Comparison of ENCODE assay signal across 19 cellular contexts in genomic region chr10:84166620-84167288, GRCh38. TPM values are rescaled to one million over a fixed set of nuclear protein-coding genes. Genes with fewer than 3 reads are reported as not detected.
A peak's percentile ranks its signal among the peaks of the same experiment; 100 is the strongest.
DNase-seq lines count a peak whose midpoint lies in the region; ATAC-seq, FAIRE-seq and TF ChIP-seq lines count a peak whose summit lies in the region.
"Had no signal": no experiment of that assay in that cellular context is flagged by ENCODE, and none has a peak within 500 bp of the region (broad histone marks: within the 10 kb centered on the region; RNA-seq: fewer than 3 reads in every experiment).

No MANE protein-coding gene starts in this region.

- DNase-seq in GM12892 (ENCODE audit: insufficient read length) (no peak), AML-193 (lab: John Stamatoyannopoulos, UW) (no peak), left lung (no peak), nucleus accumbens (lab: John Stamatoyannopoulos, UW) (no peak)
- no peak for DNase-seq in activated CD4-positive, alpha-beta T cell treated with anti-CD3 and anti-CD28 coated beads for 48 hours
- DNase-seq: activated CD4-positive, alpha-beta T cell treated with anti-CD3 and anti-CD28 coated beads for 1 hour; DMS 273 treated with DMSO at 0.1 percent for 48 hours; effector memory CD4-positive, alpha-beta T cell; IMR-90; NCI-H1436; NCI-H82; upper lobe of right lung had no signal

- no peak for TF ChIP-seq POLR2A in GM12892 (IDR thresholded peaks at IDR 0.05; ENCODE audit: low read depth, low read length)

- no peak overlapping the region for H3K4me3 ChIP-seq in left lung
- H3K4me3 ChIP-seq: SK-N-MC, upper lobe of right lung had no signal

- H3K36me3 ChIP-seq in left lung = no peaks in the 10 kb centered on the region
- H3K36me3 ChIP-seq: upper lobe of right lung had no signal

- ATAC-seq in GM19467 (IDR thresholded peaks at IDR 0.05; ENCODE audit: unreplicated experiment) (peak; percentile 53), HG02938 (IDR thresholded peaks at IDR 0.05; ENCODE audit: unreplicated experiment) (peak; percentile 38), left lung (no peak)
- ATAC-seq in activated T-helper 17 cell treated with anti-CD3 and anti-CD28 coated beads, Interleukin-2, amount 50 U/mL, for 72 hours (replicated peaks) = peak; percentile 28
- ATAC-seq: upper lobe of right lung had no signal

- no peak overlapping the region for H3K4me3 Mint-ChIP-seq in activated T-helper 17 cell treated with anti-CD3 and anti-CD28 coated beads, Interleukin-2, amount 50 U/mL, for 72 hours

- H3K27me3 Mint-ChIP-seq in activated T-helper 17 cell treated with anti-CD3 and anti-CD28 coated beads, Interleukin-2, amount 50 U/mL, for 72 hours = peaks cover 8% of the 10 kb centered on the region

- no peaks in the 10 kb centered on the region for H3K4me1 ChIP-seq in left lung
- H3K4me1 ChIP-seq: upper lobe of right lung had no signal

- no peak overlapping the region for H3K27ac ChIP-seq in left lung
- H3K27ac ChIP-seq: SK-N-MC, upper lobe of right lung had no signal

- intact Hi-C loops in left lung (cut with DNase I) = no loop called here

- H3K27ac Mint-ChIP-seq in activated T-helper 17 cell treated with anti-CD3 and anti-CD28 coated beads, Interleukin-2, amount 50 U/mL, for 72 hours = no peak overlapping the region

- peak; percentile 81 for FAIRE-seq in GM12892 (lab: Jason Lieb, UNC)

- no peaks in the 10 kb centered on the region for H3K9me3 Mint-ChIP-seq in activated T-helper 17 cell treated with anti-CD3 and anti-CD28 coated beads, Interleukin-2, amount 50 U/mL, for 72 hours

- no peaks in the 10 kb centered on the region for H3K4me1 Mint-ChIP-seq in activated T-helper 17 cell treated with anti-CD3 and anti-CD28 coated beads, Interleukin-2, amount 50 U/mL, for 72 hours

- peaks cover 0 to 37% of the 10 kb centered on the region in 2 donors for H3K27me3 ChIP-seq in left lung

- H3K36me3 Mint-ChIP-seq in activated T-helper 17 cell treated with anti-CD3 and anti-CD28 coated beads, Interleukin-2, amount 50 U/mL, for 72 hours (ENCODE audit: low read depth) = no peaks in the 10 kb centered on the region

- H3K9me3 ChIP-seq in left lung = peaks cover 0 to 8% of the 10 kb centered on the region in 2 donors
- H3K9me3 ChIP-seq: upper lobe of right lung had no signal

- TF ChIP-seq CTCF in left lung (IDR thresholded peaks at IDR 0.05) = no peak

RNA-seq across cellular contexts. Expression of gene GPR15LG, which starts 6.8 kb away (rescaled TPM):
- 1.5 TPM for polyA plus RNA-seq in GM12892 (2012; ENCODE audit: missing spikeins)
- not detected for total RNA-seq in activated T-helper 17 cell treated with anti-CD3 and anti-CD28 coated beads, Interleukin-2, amount 50 U/mL, for 72 hours
- not detected for total RNA-seq in left lung
- total RNA-seq: IMR-90, liver, upper lobe of right lung had no signal
- polyA plus RNA-seq: AG04450, IMR-90, liver, neural cell had no signal

RNA-seq across cellular contexts. Expression of gene GHITM, which starts 27.4 kb away (rescaled TPM):
- 163 TPM for polyA plus RNA-seq in GM12892 (2012; ENCODE audit: missing spikeins)
- total RNA-seq in activated T-helper 17 cell treated with anti-CD3 and anti-CD28 coated beads, Interleukin-2, amount 50 U/mL, for 72 hours = 100 to 1,000 TPM; 117 to 179 TPM
- total RNA-seq in left lung = 100 to 1,000 TPM; 130 to 151 TPM

RNA-seq across cellular contexts. Expression of gene CDHR1, which starts 27.6 kb away (rescaled TPM):
- polyA plus RNA-seq in GM12892 (2012; ENCODE audit: missing spikeins) = 1.2 TPM
- total RNA-seq in activated T-helper 17 cell treated with anti-CD3 and anti-CD28 coated beads, Interleukin-2, amount 50 U/mL, for 72 hours = under 1 TPM; 0.11 TPM
- under 1 TPM; 0.38 to 0.94 TPM for total RNA-seq in left lung
- total RNA-seq: IMR-90 had no signal
- polyA plus RNA-seq: AG04450, IMR-90 had no signal

RNA-seq across cellular contexts. Expression of gene LRIT2, which starts 58.6 kb away (rescaled TPM):
- polyA plus RNA-seq in GM12892 (2012; ENCODE audit: missing spikeins) = not detected
- total RNA-seq in activated T-helper 17 cell treated with anti-CD3 and anti-CD28 coated beads, Interleukin-2, amount 50 U/mL, for 72 hours = not detected
- not detected for total RNA-seq in left lung
- total RNA-seq: IMR-90, liver, upper lobe of right lung had no signal
- polyA plus RNA-seq: AG04450, IMR-90, liver, neural cell had no signal
